In genomic region chr13:35720690-35721554, GRCh38 we compare ENCODE assay signal across 8 cellular contexts.
DNase-seq lines count a peak whose midpoint lies in the region; ATAC-seq and TF ChIP-seq lines count a peak whose summit lies in the region.

No MANE protein-coding gene starts in this region.

- H3K9ac ChIP-seq in skeletal muscle satellite cell (ENCODE audit: low read depth, low read length) = no peak overlapping the region

- TF ChIP-seq CTCF in ascending aorta (IDR thresholded peaks at IDR 0.05) = peak; percentile 41 to 78 (median 70)

- peaks cover 0 to 3% of the 10 kb centered on the region in 2 donors for H3K4me1 ChIP-seq in ascending aorta
- H3K4me1 ChIP-seq in skeletal muscle satellite cell (ENCODE audit: control insufficient read depth, insufficient read depth, low read length) = peaks cover 28% of the 10 kb centered on the region

- no peak overlapping the region for H3K27ac ChIP-seq in ascending aorta

- intact Hi-C loops in ascending aorta (cut with DNase I) = loop anchor here (5.0 kb wide), 1 partner anchor 236 kb away; no protein-coding TSS in a partner anchor

- DNase-seq in activated naive CD4-positive, alpha-beta T cell treated with Interleukin-2 at 50 U/mL for 16 hours = peak; percentile 5
- DNase-seq in activated naive CD4-positive, alpha-beta T cell treated with anti-CD3 and anti-CD28 coated beads, Interleukin-2, amount 50 U/mL, for 16 hours = no peak
- peak; percentile 52 for DNase-seq in OCI-M2 (lab: John Stamatoyannopoulos, UW; ENCODE audit: unreplicated experiment)
- no peak for DNase-seq in ascending aorta (ENCODE audit: low spot score in 2 of 2)
- peak; percentile 33 for DNase-seq in iPS DF 4.7 (ENCODE audit: extremely low read depth, low spot score)
- no peak for DNase-seq in amniotic stem cell (lab: John Stamatoyannopoulos, UW)

- H3K36me3 ChIP-seq in ascending aorta (no peaks in the 10 kb centered on the region), skeletal muscle satellite cell (ENCODE audit: insufficient read depth, low read length) (no peaks in the 10 kb centered on the region)

- H3K27me3 ChIP-seq in ascending aorta = no peaks in the 10 kb centered on the region
- no peaks in the 10 kb centered on the region for H3K27me3 ChIP-seq in skeletal muscle satellite cell (ENCODE audit: control insufficient read depth, insufficient read depth, low read length)

- H3K4me2 ChIP-seq in skeletal muscle satellite cell (ENCODE audit: low read length) = peak overlapping the region; percentile 81

- H3K4me3 ChIP-seq in ascending aorta (peak overlapping the region in 1 of 2 donors; percentile 13), skeletal muscle satellite cell (ENCODE audit: low read length) (peak overlapping the region; percentile 64)

- ATAC-seq in HG02884 (IDR thresholded peaks at IDR 0.05; ENCODE audit: unreplicated experiment) = peak; percentile 64

- H3K9me3 ChIP-seq in ascending aorta = no peaks in the 10 kb centered on the region
- H3K9me3 ChIP-seq in skeletal muscle satellite cell (replicated peaks; ENCODE audit: low read length) = no peaks in the 10 kb centered on the region

Comparison
In these comparisons a context has a peak if more than half of its experiments do, and no peak if none do; other contexts are left out.
1. DNase-seq: peak in activated naive CD4-positive, alpha-beta T cell treated with Interleukin-2 at 50 U/mL for 16 hours (single experiment), OCI-M2 (single experiment) and iPS DF 4.7 (single experiment); none in activated naive CD4-positive, alpha-beta T cell treated with anti-CD3 and anti-CD28 coated beads, Interleukin-2, amount 50 U/mL, for 16 hours (single experiment), ascending aorta (0 of 2) and amniotic stem cell (single experiment).